Comparison of ENCODE assay signal across 13 cellular contexts in the genomic region with DNA sequence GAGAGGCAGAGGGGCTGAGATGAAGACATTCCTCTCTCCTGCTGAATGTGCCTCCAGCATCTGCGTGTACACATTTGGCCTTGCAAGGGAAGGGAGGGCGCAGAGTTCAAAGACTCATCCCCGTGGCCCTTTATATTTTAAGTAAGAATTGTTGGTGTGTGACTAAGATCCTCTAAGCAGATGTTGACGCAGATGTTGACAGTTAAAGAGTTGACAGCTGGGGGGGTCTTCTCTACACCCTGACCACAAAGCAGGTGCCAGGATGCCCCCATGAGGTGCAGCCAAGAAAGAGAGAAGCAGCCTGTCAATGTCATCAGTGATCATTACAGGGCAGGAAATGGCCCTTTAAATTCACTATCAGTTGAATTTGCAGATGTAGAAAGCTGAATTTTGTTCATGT.
DNase-seq lines count a peak whose midpoint lies in the region; ATAC-seq and TF ChIP-seq lines count a peak whose summit lies in the region.
"Had no signal": no experiment of that assay in that cellular context is flagged by ENCODE, and none has a peak within 500 bp of the region (broad histone marks: within the 10 kb centered on the region; RNA-seq: fewer than 3 reads in every experiment).

No MANE protein-coding gene starts in this region.

- H3K27me3 ChIP-seq in H9 (ENCODE audit: insufficient read depth, low read length): no peaks in the 10 kb centered on the region
- H3K27me3 ChIP-seq: BE2C had no signal

- POLR2A ChIA-PET in OCI-LY7 (lab: Charles Lee): interaction anchor here (0.5 to 0.7 kb wide), 3 partner anchors 31 to 606 kb away, joined by 3 to 4 read pairs (median 4); no protein-coding TSS in a partner anchor

- H2BK20ac ChIP-seq in H9 (ENCODE audit: low read depth, low read length, poor library complexity, severe bottlenecking): no peak overlapping the region

- no peak overlapping the region for H3K4ac ChIP-seq in H9 (ENCODE audit: low read depth, low read length)

- H2BK120ac ChIP-seq in H9 (ENCODE audit: low read depth, low read length, poor library complexity, severe bottlenecking): no peak overlapping the region

- no peak overlapping the region for H4K8ac ChIP-seq in H9 (replicated peaks; ENCODE audit: insufficient read length, low read depth, low read length)

- WGBS in H9 (ENCODE audit: extremely low coverage, insufficient read length, low lambda C conversion rate): no CpG with 5 or more reads among the region's 4 CpGs

- no peak overlapping the region for H3K56ac ChIP-seq in H9 (ENCODE audit: insufficient read length, low read depth, low read length)

- 0 out of 4 replicates have a peak, but pooled peaks cover 2 to 3% of the 10 kb centered on the region in 2 experiments for H3K4me1 Mint-ChIP-seq in H9
- H3K4me1 Mint-ChIP-seq: CD8-positive, alpha-beta memory T cell had no signal

- H3K23ac ChIP-seq in H9 (ENCODE audit: insufficient read length, low read depth, low read length): no peak overlapping the region

- no peaks in the 10 kb centered on the region for H3K9me2 ChIP-seq in OCI-LY7 (ENCODE audit: insufficient read depth, low read length)

- no peak overlapping the region for H3K18ac ChIP-seq in H9 (ENCODE audit: insufficient read length, low read depth, low read length)

- H3K9me3 ChIP-seq in OCI-LY7 (ENCODE audit: low read length) (no peaks in the 10 kb centered on the region), H9 (ENCODE audit: control insufficient read depth, low read depth, low read length) (no peaks in the 10 kb centered on the region)
- H3K9me3 ChIP-seq: A549, BE2C, Caco-2 had no signal

- no TSS peak for BruUV-seq in OCI-LY7 (replicated peaks; lab: Mats Ljungman, UMichigan)

- H4K20me1 ChIP-seq in OCI-LY7 (ENCODE audit: insufficient read depth, low read length): no peaks in the 10 kb centered on the region
- no peaks in the 10 kb centered on the region for H4K20me1 ChIP-seq in H9 (ENCODE audit: control insufficient read depth, insufficient read depth, insufficient read length)

- no peaks in the 10 kb centered on the region for H3K27me3 Mint-ChIP-seq in H9 (ENCODE audit: low read depth)
- H3K27me3 Mint-ChIP-seq: CD8-positive, alpha-beta memory T cell had no signal

- H3K4me3 ChIP-seq in OCI-LY7 (ENCODE audit: low read depth, low read length, poor library complexity, severe bottlenecking): no peak overlapping the region
- H3K4me3 ChIP-seq: A549, GM23248 had no signal

- no peaks in the 10 kb centered on the region; a peak in 2 of 5 replicates for H3K9me3 Mint-ChIP-seq in H9

- no peaks in the 10 kb centered on the region for H3K79me1 ChIP-seq in H9 (ENCODE audit: insufficient read depth, low read depth, low read length, poor library complexity, severe bottlenecking)

- H2BK15ac ChIP-seq in H9 (ENCODE audit: low read depth, low read length): no peak overlapping the region

- no peak overlapping the region for H2AK5ac ChIP-seq in H9 (ENCODE audit: insufficient read length, low read length)

- H3T11ph ChIP-seq in H9 (ENCODE audit: low read length): no peak overlapping the region

- no peak overlapping the region for H2BK12ac ChIP-seq in H9 (ENCODE audit: insufficient read length, low read depth, low read length)

- H3K14ac ChIP-seq in H9 (ENCODE audit: insufficient read depth, low read length): no peak overlapping the region

- no peak overlapping the region for H2BK5ac ChIP-seq in H9 (ENCODE audit: insufficient read length, low read length)

- TF ChIP-seq CTCF in OCI-LY7 (conservative IDR thresholded peaks at IDR 0.05; ENCODE audit: low read length): no peak
- TF ChIP-seq CTCF in H9 (conservative IDR thresholded peaks at IDR 0.05): no peak

- no peak overlapping the region for H4K5ac ChIP-seq in H9 (ENCODE audit: insufficient read length, low read depth, low read length)

- H3K4me3 Mint-ChIP-seq in H9: no peak overlapping the region
- H3K4me3 Mint-ChIP-seq: CD8-positive, alpha-beta memory T cell had no signal

- CTCF ChIA-PET in OCI-LY7 (lab: Charles Lee; ENCODE audit: unreplicated experiment): no interaction called here

- no peaks in the 10 kb centered on the region for H3K36me3 ChIP-seq in OCI-LY7 (ENCODE audit: insufficient read depth, low read length)
- H3K36me3 ChIP-seq: BE2C had no signal

- DNase-seq in Daoy (ENCODE audit: low read depth): peak; percentile 16
- DNase-seq in MV-4-11 (lab: John Stamatoyannopoulos, UW): peak; percentile 11
- DNase-seq in OCI-LY7 (ENCODE audit: low spot score): peak; percentile 26
- no peak for DNase-seq in NCI-H446 (lab: John Stamatoyannopoulos, UW)
- no peak for DNase-seq in H9
- no peak for DNase-seq in NOMO-1 (lab: John Stamatoyannopoulos, UW; ENCODE audit: unreplicated experiment in 2 of 2)
- DNase-seq: BE2C; Caco-2; CD8-positive, alpha-beta memory T cell; GM23248; IMR-90 had no signal

- H3K27ac Mint-ChIP-seq in H9: no peak overlapping the region
- H3K27ac Mint-ChIP-seq: CD8-positive, alpha-beta memory T cell had no signal

- no peak overlapping the region for H3K9ac ChIP-seq in H9 (ENCODE audit: extremely low read depth, insufficient read length, low read length)
- H3K9ac ChIP-seq: GM23248 had no signal

- H3K4me1 ChIP-seq in OCI-LY7 (ENCODE audit: insufficient read depth, low read length, poor library complexity, severe bottlenecking) (no peaks in the 10 kb centered on the region), H9 (ENCODE audit: insufficient read depth, low read length) (no peaks in the 10 kb centered on the region)
- H3K4me1 ChIP-seq: A549, BE2C, Caco-2 had no signal

- no peak overlapping the region for H2AFZ ChIP-seq in OCI-LY7 (ENCODE audit: low read length)
- H2AFZ ChIP-seq in H9 (ENCODE audit: low read length): no peak overlapping the region
- H2AFZ ChIP-seq: GM23248 had no signal

- H3K36me3 Mint-ChIP-seq in H9 (ENCODE audit: insufficient read depth in 1 of 3, low read depth in 3 of 3): peaks cover 0 to 2% (median 0%) of the 10 kb centered on the region in 3 experiments; a peak in 2 of 7 replicates
- H3K36me3 Mint-ChIP-seq: CD8-positive, alpha-beta memory T cell had no signal

- H4K91ac ChIP-seq in H9 (ENCODE audit: insufficient read length, low read depth, low read length): no peak overlapping the region

- H3K79me2 ChIP-seq in OCI-LY7 (ENCODE audit: insufficient read depth, low read depth, low read length) (no peaks in the 10 kb centered on the region), H9 (ENCODE audit: insufficient read depth, low read length) (no peaks in the 10 kb centered on the region)

- intact Hi-C loops in OCI-LY7 (cut with micrococcal nuclease; ENCODE audit: unreplicated experiment): no loop called here

- ATAC-seq in GM21360 (IDR thresholded peaks at IDR 0.05; ENCODE audit: unreplicated experiment): no peak
- ATAC-seq: A549 had no signal

- no peaks in the 10 kb centered on the region for H3K23me2 ChIP-seq in H9 (ENCODE audit: insufficient read length, low read depth, low read length, poor library complexity, severe bottlenecking)

- H3K27ac ChIP-seq in OCI-LY7 (ENCODE audit: low read depth, low read length, poor library complexity, severe bottlenecking) (no peak overlapping the region), H9 (ENCODE audit: insufficient read length, low read depth, low read length) (no peak overlapping the region)
- H3K27ac ChIP-seq: A549, GM23248 had no signal

- H3K4me2 ChIP-seq in OCI-LY7 (ENCODE audit: low read length) (no peak overlapping the region), H9 (ENCODE audit: insufficient read depth, insufficient read length, low read length) (no peak overlapping the region)
- H3K4me2 ChIP-seq: A549 had no signal

Comparison
In these comparisons a context has a peak if more than half of its experiments do, and no peak if none do; other contexts are left out.
1. DNase-seq: peak in Daoy (single experiment), MV-4-11 (single experiment) and OCI-LY7 (single experiment); none in NCI-H446 (0 of 2), H9 (single experiment) and NOMO-1 (0 of 2).